Comparison of ENCODE assay signal across 21 cellular contexts in the genomic region with DNA sequence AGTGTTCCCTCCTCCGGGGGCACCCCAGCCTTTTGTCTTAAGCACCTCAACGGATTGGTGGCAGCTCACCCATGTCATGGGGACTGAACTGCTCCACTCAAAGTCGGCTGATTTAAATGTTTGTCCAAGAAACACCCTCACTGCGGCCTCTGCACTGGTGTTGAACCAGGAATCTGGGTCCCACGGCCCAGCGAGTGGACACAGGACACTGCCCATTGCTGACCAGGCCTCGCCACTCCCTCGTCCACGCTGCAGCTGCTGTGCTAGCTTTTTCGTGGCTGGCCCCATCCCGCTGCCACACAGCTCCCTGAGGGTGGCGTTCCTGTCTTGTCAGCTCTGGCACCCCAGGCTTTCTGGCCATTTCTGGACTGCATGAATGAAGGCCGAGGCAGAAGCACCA.
A peak's percentile ranks its signal among the peaks of the same experiment; 100 is the strongest.
DNase-seq lines count a peak whose midpoint lies in the region; ATAC-seq and TF ChIP-seq lines count a peak whose summit lies in the region.
"Had no signal": no experiment of that assay in that cellular context is flagged by ENCODE, and none has a peak within 500 bp of the region (broad histone marks: within the 10 kb centered on the region; RNA-seq: fewer than 3 reads in every experiment).

No MANE protein-coding gene starts in this region.

- H3K79me2 ChIP-seq in H9 (ENCODE audit: insufficient read depth, low read length) = no peaks in the 10 kb centered on the region

- H3K14ac ChIP-seq in H9 (ENCODE audit: insufficient read depth, low read length) = peak overlapping the region; percentile 34; the same call in 1 of the 2 replicates

- no peak for ATAC-seq in Right ventricle myocardium inferior
- peak; percentile 34 for ATAC-seq in left lobe of liver
- ATAC-seq in lower lobe of right lung = no peak
- no peak for ATAC-seq in HG02973 (IDR thresholded peaks at IDR 0.05; ENCODE audit: unreplicated experiment)
- ATAC-seq: A549; CD8-positive, alpha-beta T cell; GM12878 had no signal

- H3K79me1 ChIP-seq in H9 (ENCODE audit: insufficient read depth, low read depth, low read length, poor library complexity, severe bottlenecking) = no peaks in the 10 kb centered on the region

- H3K23ac ChIP-seq in H9 (ENCODE audit: insufficient read length, low read depth, low read length) = no peak overlapping the region

- peaks cover 2 to 6% of the 10 kb centered on the region in 2 experiments for H3K4me1 Mint-ChIP-seq in H9
- H3K4me1 Mint-ChIP-seq: B cell had no signal

- H4K20me1 ChIP-seq in H9 (ENCODE audit: control insufficient read depth, insufficient read depth, insufficient read length) = no peaks in the 10 kb centered on the region

- H3K9me3 ChIP-seq in left ventricle myocardium inferior (replicated peaks) (peaks cover 4% of the 10 kb centered on the region), H9 (ENCODE audit: control insufficient read depth, low read depth, low read length) (no peaks in the 10 kb centered on the region), lower lobe of right lung (no peaks in the 10 kb centered on the region)
- H3K9me3 ChIP-seq: A549; BLaER1 treated with 17β-estradiol and CSF1 and Interleukin-3, amounts not matched to agents 10 nM and 100 nM; Caco-2 had no signal

- H3K9ac ChIP-seq in H9 (ENCODE audit: extremely low read depth, insufficient read length, low read length) = no peak overlapping the region
- H3K9ac ChIP-seq: BLaER1 treated with 17β-estradiol and CSF1 and Interleukin-3, amounts not matched to agents 10 nM and 100 nM had no signal

- H3K4ac ChIP-seq in H9 (ENCODE audit: low read depth, low read length) = no peak overlapping the region

- H3K27me3 Mint-ChIP-seq in H9 (ENCODE audit: low read depth) = peaks cover 14% of the 10 kb centered on the region

- no peak overlapping the region for H3K18ac ChIP-seq in H9 (ENCODE audit: insufficient read length, low read depth, low read length)

- H3K4me3 Mint-ChIP-seq in H9 = no peak overlapping the region
- H3K4me3 Mint-ChIP-seq: B cell; CD4-positive, alpha-beta T cell; CD8-positive, alpha-beta T cell had no signal

- H2BK5ac ChIP-seq in H9 (ENCODE audit: insufficient read length, low read length) = no peak overlapping the region

- no CpG with 5 or more reads among the region's 13 CpGs for WGBS in H9 (ENCODE audit: extremely low coverage, insufficient read length, low lambda C conversion rate)

- H3K27me3 ChIP-seq in left ventricle myocardium inferior (ENCODE audit: low read depth) (peaks cover 67% of the 10 kb centered on the region), H9 (ENCODE audit: insufficient read depth, low read length) (no peaks in the 10 kb centered on the region), lower lobe of right lung (ENCODE audit: low read depth) (peaks cover 35% of the 10 kb centered on the region)

- H3K4me2 ChIP-seq in H9 (ENCODE audit: insufficient read depth, insufficient read length, low read length) = no peak overlapping the region
- H3K4me2 ChIP-seq: A549; BLaER1 treated with 17β-estradiol and CSF1 and Interleukin-3, amounts not matched to agents 10 nM and 100 nM had no signal

- no peak overlapping the region for H4K5ac ChIP-seq in H9 (ENCODE audit: insufficient read length, low read depth, low read length)

- no peak overlapping the region for H2BK120ac ChIP-seq in H9 (ENCODE audit: low read depth, low read length, poor library complexity, severe bottlenecking)

- no peak overlapping the region for H2BK20ac ChIP-seq in H9 (ENCODE audit: low read depth, low read length, poor library complexity, severe bottlenecking)

- TF ChIP-seq CTCF in left ventricle myocardium inferior (IDR thresholded peaks at IDR 0.05; ENCODE audit: borderline replicate concordance) = no peak
- TF ChIP-seq CTCF in H9 (conservative IDR thresholded peaks at IDR 0.05) = no peak
- TF ChIP-seq CTCF in lower lobe of right lung (IDR thresholded peaks at IDR 0.05) = no peak

- H4K91ac ChIP-seq in H9 (ENCODE audit: insufficient read length, low read depth, low read length) = no peak overlapping the region

- intact Hi-C loops in Right ventricle myocardium inferior (cut with DNase I) (no loop called here), left ventricle myocardium inferior (cut with micrococcal nuclease) (no loop called here), lower lobe of right lung (cut with DNase I) (no loop called here)

- no peaks in the 10 kb centered on the region; a peak in 1 of 7 replicates for H3K36me3 Mint-ChIP-seq in H9 (ENCODE audit: insufficient read depth in 1 of 3, low read depth in 3 of 3)
- H3K36me3 Mint-ChIP-seq: CD8-positive, alpha-beta T cell had no signal

- no peak overlapping the region for H3K56ac ChIP-seq in H9 (ENCODE audit: insufficient read length, low read depth, low read length)

- peaks cover 0 to 6% of the 10 kb centered on the region in 2 experiments; a peak in 4 of 5 replicates for H3K9me3 Mint-ChIP-seq in H9
- H3K9me3 Mint-ChIP-seq: CD4-positive, alpha-beta T cell; CD8-positive, alpha-beta T cell had no signal

- in situ Hi-C loops in G401 (cut with HindIII; ENCODE audit: low sequenced_read_pairs) = no loop called here

- H3K27ac Mint-ChIP-seq in H9 = no peak overlapping the region
- H3K27ac Mint-ChIP-seq: B cell; CD4-positive, alpha-beta T cell; CD8-positive, alpha-beta T cell had no signal

- no peak overlapping the region for H2AK5ac ChIP-seq in H9 (ENCODE audit: insufficient read length, low read length)

- no peak overlapping the region for H3T11ph ChIP-seq in H9 (ENCODE audit: low read length)

- no peak overlapping the region for H2BK15ac ChIP-seq in H9 (ENCODE audit: low read depth, low read length)

- H3K36me3 ChIP-seq in left ventricle myocardium inferior = no peaks in the 10 kb centered on the region
- no peaks in the 10 kb centered on the region for H3K36me3 ChIP-seq in lower lobe of right lung
- H3K36me3 ChIP-seq: BLaER1 treated with 17β-estradiol and CSF1 and Interleukin-3, amounts not matched to agents 10 nM and 100 nM had no signal

- H3K4me1 ChIP-seq in left ventricle myocardium inferior = no peaks in the 10 kb centered on the region
- H3K4me1 ChIP-seq in H9 (ENCODE audit: insufficient read depth, low read length) = no peaks in the 10 kb centered on the region
- H3K4me1 ChIP-seq in lower lobe of right lung = no peaks in the 10 kb centered on the region
- H3K4me1 ChIP-seq: A549, Caco-2 had no signal

- H3K27ac ChIP-seq in left ventricle myocardium inferior (replicated peaks) (no peak overlapping the region), H9 (ENCODE audit: insufficient read length, low read depth, low read length) (no peak overlapping the region), lower lobe of right lung (no peak overlapping the region)
- H3K27ac ChIP-seq: 22Rv1; A549; BLaER1 treated with 17β-estradiol and CSF1 and Interleukin-3, amounts not matched to agents 10 nM and 100 nM; C4-2B had no signal

- no peak overlapping the region for H2AFZ ChIP-seq in H9 (ENCODE audit: low read length)

- H3K4me3 ChIP-seq in left ventricle myocardium inferior (no peak overlapping the region), lower lobe of right lung (no peak overlapping the region)
- H3K4me3 ChIP-seq: A549; BLaER1 treated with 17β-estradiol and CSF1 and Interleukin-3, amounts not matched to agents 10 nM and 100 nM; GM12878 had no signal

- DNase-seq in Right ventricle myocardium inferior (ENCODE audit: missing footprints) (peak; percentile 33), left ventricle myocardium inferior (no peak), H9 (no peak), left lobe of liver (ENCODE audit: low spot score) (no peak), lower lobe of right lung (peak; percentile 36), G401 (ENCODE audit: low spot score) (no peak)
- DNase-seq in activated T-cell treated with anti-CD3 and anti-CD28 coated beads, Interleukin-2, amount 50 U/mL, for 48 hours = no peak
- DNase-seq: AML-193; Caco-2; Calu3; CD4-positive, alpha-beta T cell; CD8-positive, alpha-beta T cell; DMS79 treated with DMSO at 0.1 percent for 48 hours; GDM1 had no signal

- no peaks in the 10 kb centered on the region for H3K23me2 ChIP-seq in H9 (ENCODE audit: insufficient read length, low read depth, low read length, poor library complexity, severe bottlenecking)

- no peak overlapping the region for H2BK12ac ChIP-seq in H9 (ENCODE audit: insufficient read length, low read depth, low read length)

- H4K8ac ChIP-seq in H9 (replicated peaks; ENCODE audit: insufficient read length, low read depth, low read length) = no peak overlapping the region

Comparison
In these comparisons a context has a peak if more than half of its experiments do, and no peak if none do; other contexts are left out.
1. DNase-seq: peak in Right ventricle myocardium inferior (single experiment) and lower lobe of right lung (single experiment); none in left ventricle myocardium inferior (single experiment), H9 (single experiment), left lobe of liver (single experiment), activated T-cell treated with anti-CD3 and anti-CD28 coated beads, Interleukin-2, amount 50 U/mL, for 48 hours (0 of 2) and G401 (single experiment).